ENCODE assay signal across 1 cellular context in the genomic region with DNA sequence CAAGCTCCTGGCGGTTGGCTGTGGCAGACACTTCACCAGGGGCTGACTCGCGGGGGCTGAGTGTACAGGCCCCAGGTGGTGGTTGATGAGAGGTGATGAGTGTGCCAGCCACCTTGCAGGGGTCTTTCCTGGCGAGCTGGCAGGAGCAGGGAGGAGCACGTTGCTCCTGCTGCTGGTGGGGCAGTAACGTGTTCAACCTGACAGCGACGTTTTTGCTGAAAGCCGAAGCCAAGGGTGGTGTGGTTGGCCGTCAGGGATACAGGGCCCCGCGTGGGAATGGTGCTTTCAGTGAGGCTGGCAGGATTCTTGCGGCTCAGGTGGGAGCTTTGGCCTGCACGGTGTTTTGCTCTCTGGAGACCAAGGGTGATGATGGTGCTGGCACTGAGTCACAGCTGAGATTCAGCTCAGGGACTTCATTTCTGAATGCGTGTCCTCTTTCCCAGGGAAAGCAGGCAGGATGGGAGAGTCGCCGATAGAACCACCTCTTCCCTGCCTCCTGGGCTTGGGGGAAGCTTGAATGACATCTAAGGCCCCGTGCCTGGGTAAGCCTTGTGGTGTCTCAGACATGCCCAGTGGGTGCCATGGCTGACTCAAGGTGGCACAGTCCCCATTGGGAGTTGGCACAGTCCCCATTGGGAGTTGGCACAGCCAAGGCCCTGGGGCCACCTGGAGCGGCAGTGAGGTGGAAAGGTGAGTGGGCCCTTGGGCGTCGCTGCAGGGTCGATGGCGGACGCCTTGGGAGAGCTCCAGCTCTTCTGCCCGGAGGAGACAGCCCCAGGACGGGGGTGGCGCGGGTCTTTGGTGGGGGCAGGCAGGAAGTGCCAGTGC.
TF ChIP-seq lines count a peak whose summit lies in the region.

No MANE protein-coding gene starts in this region.

TF ChIP-seq in K562, 482 proteins besides CTCF, POLR2A, EP300 and RAD21:
- TF ChIP-seq WHSC1 (IDR thresholded peaks at IDR 0.05; ENCODE audit: low read length), result no peak
- no peak for TF ChIP-seq TEAD4 (IDR thresholded peaks at IDR 0.05; ENCODE audit: low read length)
- 0 out of 2 replicates have a peak, but pooled peaks have one; percentile 57 for TF ChIP-seq TEAD4 (CRISPR knock-in tag; IDR thresholded peaks at IDR 0.05; ENCODE audit: borderline replicate concordance)
- no peak for TF ChIP-seq MCM3 (IDR thresholded peaks at IDR 0.05)
- 0 out of 2 replicates have a peak, but pooled peaks have one; percentile 32 for TF ChIP-seq ETS1 (conservative IDR thresholded peaks at IDR 0.05; ENCODE audit: control insufficient read depth, low read depth, low read length)
- TF ChIP-seq CEBPB (tag; IDR thresholded peaks at IDR 0.05), result no peak
- peak; percentile 26; the same call in 1 of the 2 replicates for TF ChIP-seq ZNF143 (CRISPR knock-in tag; IDR thresholded peaks at IDR 0.05)
- no peak for TF ChIP-seq GABPB2 (CRISPR knock-in tag; conservative IDR thresholded peaks at IDR 0.05)
- TF ChIP-seq REST (CRISPR knock-in tag; IDR thresholded peaks at IDR 0.05; ENCODE audit: low read depth), result no peak
- TF ChIP-seq RBFOX2 (IDR thresholded peaks at IDR 0.05; ENCODE audit: low read depth, low read length), result peak; percentile 30; the same call in 1 of the 2 replicates
- no peak for TF ChIP-seq TAF9B (IDR thresholded peaks at IDR 0.05; ENCODE audit: partially characterized antibody)
- TF ChIP-seq RBM22 (IDR thresholded peaks at IDR 0.05; ENCODE audit: low read depth, low read length, poor library complexity, severe bottlenecking), result peak; percentile 12
- no peak for TF ChIP-seq SRSF1 (IDR thresholded peaks at IDR 0.05; ENCODE audit: low read depth, low read length)
- 0 out of 2 replicates have a peak, but pooled peaks have one; percentile 26 for TF ChIP-seq THAP12 (CRISPR knock-in tag; IDR thresholded peaks at IDR 0.05)
- peak; percentile 61 for TF ChIP-seq POLR2G (IDR thresholded peaks at IDR 0.05; ENCODE audit: low read depth, low read length)
